8 cellular contexts compared by ENCODE assay signal in the genomic region with DNA sequence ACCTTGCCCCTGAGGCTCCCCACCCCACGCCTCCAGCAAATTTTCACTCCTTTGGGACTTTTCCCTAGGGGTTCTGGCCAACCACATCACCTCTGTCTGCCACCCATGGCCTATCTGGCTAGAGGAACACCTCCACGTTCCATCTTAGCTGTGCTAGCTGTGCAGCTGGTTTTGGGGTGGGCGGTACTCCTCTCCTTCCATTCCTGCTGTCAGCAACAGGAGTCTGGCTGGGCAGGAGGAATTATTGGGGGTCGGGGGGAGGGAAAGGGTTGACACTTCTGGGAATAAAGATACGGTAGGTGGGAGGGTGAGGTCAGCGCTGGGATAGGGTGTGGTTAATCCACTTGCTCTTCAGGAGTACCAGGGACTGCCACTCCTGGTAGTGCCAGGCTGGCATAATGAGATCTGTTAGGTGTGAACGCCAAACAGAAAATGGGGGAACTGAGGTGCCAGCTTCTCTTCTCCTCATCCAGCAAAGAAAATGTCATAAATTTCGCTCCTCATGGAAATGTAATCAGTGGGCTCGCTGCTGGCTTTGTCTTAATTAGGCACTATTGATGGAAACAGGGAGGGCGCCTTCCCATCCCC. TPM values are rescaled to one million over a fixed set of nuclear protein-coding genes. Genes with fewer than 3 reads are reported as not detected.
DNase-seq lines count a peak whose midpoint lies in the region; ATAC-seq and TF ChIP-seq lines count a peak whose summit lies in the region.

No MANE protein-coding gene starts in this region.

- H3K4me2 ChIP-seq in PC-3 (ENCODE audit: low read length) = peak overlapping the region; percentile 91

- peak overlapping the region; percentile 72 for H3K4me3 Mint-ChIP-seq in CD8-positive, alpha-beta T cell

- CTCF ChIA-PET in CD8-positive, alpha-beta T cell (lab: Charles Lee) = no interaction called here
- CTCF ChIA-PET in PC-3 (lab: Charles Lee) = no interaction called here

- no peak for ATAC-seq in CD8-positive, alpha-beta T cell
- ATAC-seq in PC-3 (no peak), HG02642 (IDR thresholded peaks at IDR 0.05; ENCODE audit: poor library complexity, unreplicated experiment) (no peak)

- WGBS in esophagus squamous epithelium, 2 donors = 5 to 20% methylated on average over 8 to 9 of the region's 10 CpGs
- 9 to 15% (median 9%) methylated on average over 10 of the region's 10 CpGs for WGBS in ovary, 3 donors

- peak overlapping the region; percentile 74 for H3K9ac ChIP-seq in PC-3 (ENCODE audit: low read length)

- TF ChIP-seq EP300 in ovary (IDR thresholded peaks at IDR 0.05) = no peak

- H3K4me3 ChIP-seq in CD8-positive, alpha-beta T cell (ENCODE audit: low read depth, low read length) = no peak overlapping the region
- peak overlapping the region; percentile 84 for H3K4me3 ChIP-seq in PC-3 (ENCODE audit: low read length)
- H3K4me3 ChIP-seq in esophagus squamous epithelium = peak overlapping the region; percentile 43 to 66 (median 56)
- peak overlapping the region; percentile 46 for H3K4me3 ChIP-seq in ovary

- TSS peak; percentile 64 for BruUV-seq in PC-3 (replicated peaks; lab: Mats Ljungman, UMichigan)

- no peaks in the 10 kb centered on the region for H3K36me3 ChIP-seq in CD8-positive, alpha-beta T cell (ENCODE audit: insufficient read depth, low read length)
- H3K36me3 ChIP-seq in PC-3 (ENCODE audit: low read depth, low read length) (no peaks in the 10 kb centered on the region), esophagus squamous epithelium (no peaks in the 10 kb centered on the region), ovary (no peaks in the 10 kb centered on the region)

- intact Hi-C loops in CD8-positive, alpha-beta T cell (cut with DNase I, micrococcal nuclease) = no loop called here
- intact Hi-C loops in PC-3 (cut with micrococcal nuclease) (no loop called here), esophagus squamous epithelium (cut with DNase I) (no loop called here), ovary (cut with DNase I) (no loop called here)

- H3K27me3 ChIP-seq in CD8-positive, alpha-beta T cell (ENCODE audit: insufficient read depth, low read length) = peaks cover 10% of the 10 kb centered on the region
- H3K27me3 ChIP-seq in PC-3 (ENCODE audit: low read length) (no peaks in the 10 kb centered on the region), esophagus squamous epithelium (peaks cover 0 to 93% (median 4%) of the 10 kb centered on the region in 4 donors), ovary (no peaks in the 10 kb centered on the region)

- no peak overlapping the region for H3K27ac ChIP-seq in CD8-positive, alpha-beta T cell (ENCODE audit: low read depth, low read length)
- H3K27ac ChIP-seq in PC-3 (ENCODE audit: low read length) (no peak overlapping the region), esophagus squamous epithelium (peak overlapping the region in 3 of 4 donors; percentile 8 to 66 (median 62)), ovary (no peak overlapping the region)

- POLR2A ChIA-PET in CD8-positive, alpha-beta T cell (lab: Charles Lee) = no interaction called here
- POLR2A ChIA-PET in PC-3 (lab: Charles Lee; ENCODE audit: unreplicated experiment) = no interaction called here

- H3K36me3 Mint-ChIP-seq in CD8-positive, alpha-beta T cell = no peaks in the 10 kb centered on the region

- H3K9me3 Mint-ChIP-seq in CD8-positive, alpha-beta T cell = no peaks in the 10 kb centered on the region

- H2AFZ ChIP-seq in PC-3 (ENCODE audit: low read length) = peak overlapping the region; percentile 99

- no peak for TF ChIP-seq CTCF in CD8-positive, alpha-beta T cell (IDR thresholded peaks at IDR 0.05)
- TF ChIP-seq CTCF in PC-3 (conservative IDR thresholded peaks at IDR 0.05; ENCODE audit: low read depth, low read length) (no peak), esophagus squamous epithelium (IDR thresholded peaks at IDR 0.05) (no peak), ovary (IDR thresholded peaks at IDR 0.05) (no peak)

- TF ChIP-seq POLR2A in esophagus squamous epithelium (IDR thresholded peaks at IDR 0.05) = no peak
- no peak for TF ChIP-seq POLR2A in ovary (IDR thresholded peaks at IDR 0.05)

- H3K9me3 ChIP-seq in CD8-positive, alpha-beta T cell (ENCODE audit: low read length) = no peaks in the 10 kb centered on the region
- no peaks in the 10 kb centered on the region for H3K9me3 ChIP-seq in PC-3 (ENCODE audit: low read length)
- H3K9me3 ChIP-seq in esophagus squamous epithelium = no peaks in the 10 kb centered on the region
- H3K9me3 ChIP-seq in ovary = no peaks in the 10 kb centered on the region

- H3K9me2 ChIP-seq in PC-3 (replicated peaks; ENCODE audit: low read length) = no peaks in the 10 kb centered on the region

- peaks cover 64% of the 10 kb centered on the region for H3K27me3 Mint-ChIP-seq in CD8-positive, alpha-beta T cell (ENCODE audit: low read depth)

- no peaks in the 10 kb centered on the region for H3F3A ChIP-seq in PC-3 (ENCODE audit: low read length, unreplicated experiment)

- no peaks in the 10 kb centered on the region for H4K20me1 ChIP-seq in PC-3 (ENCODE audit: low read length)

- no peak for DNase-seq in CD8-positive, alpha-beta T cell
- DNase-seq in PC-3 (no peak), esophagus squamous epithelium (lab: John Stamatoyannopoulos, UW) (no peak), ovary (no peak), NCI-H128 (lab: John Stamatoyannopoulos, UW; ENCODE audit: unreplicated experiment) (no peak), AG08395 (ENCODE audit: low spot score) (no peak), NCI-H2107 (lab: John Stamatoyannopoulos, UW) (no peak)

- H3K4me1 ChIP-seq in CD8-positive, alpha-beta T cell (ENCODE audit: insufficient read depth, low read length) = peaks cover 19% of the 10 kb centered on the region
- H3K4me1 ChIP-seq in PC-3 (ENCODE audit: insufficient read depth, low read length) (peaks cover 7% of the 10 kb centered on the region), esophagus squamous epithelium (peaks cover 9 to 24% (median 15%) of the 10 kb centered on the region in 3 donors), ovary (ENCODE audit: insufficient read depth) (peaks cover 3% of the 10 kb centered on the region)

- H3K4me1 Mint-ChIP-seq in CD8-positive, alpha-beta T cell (ENCODE audit: low read depth) = peaks cover 17% of the 10 kb centered on the region

- no peak overlapping the region for H3K27ac Mint-ChIP-seq in CD8-positive, alpha-beta T cell

- no peaks in the 10 kb centered on the region for H3K79me2 ChIP-seq in PC-3 (ENCODE audit: low read length)

RNA-seq across cellular contexts. Expression of a gene that starts 1.2 kb away (rescaled TPM):
- not detected for total RNA-seq in CD8-positive, alpha-beta T cell
- total RNA-seq in PC-3 (2014; rRNA removed) (0.62 and 0.92 TPM in 2 replicates), esophagus squamous epithelium (under 1 TPM in 3 of 4 donors, not detected in 1; under 0.01 to 0.04 (median 0.03) TPM), ovary (10 to 100 TPM in 1 of 7 donors, 1 to 10 TPM in 5, under 1 TPM in 1; 0.88 to 10.3 (median 2.7) TPM)
- polyA plus RNA-seq in ovary = 1 to 10 TPM; 1.0 to 2.5 TPM

RNA-seq across cellular contexts. Expression of a gene that starts 11.4 kb away (rescaled TPM):
- not detected for total RNA-seq in CD8-positive, alpha-beta T cell
- 4.9 and 7.7 TPM in 2 replicates for total RNA-seq in PC-3 (2014; rRNA removed)
- total RNA-seq in esophagus squamous epithelium = 1 to 10 TPM in 3 of 4 donors, under 1 TPM in 1; 0.70 to 2.7 (median 1.9) TPM
- 10 to 100 TPM in 1 of 7 donors, 1 to 10 TPM in 6; 1.6 to 11.7 (median 3.3) TPM for total RNA-seq in ovary
- 1 to 10 TPM; 5.1 to 5.9 TPM for polyA plus RNA-seq in ovary

RNA-seq across cellular contexts. Expression of a gene that starts 28.1 kb away (rescaled TPM):
- total RNA-seq in CD8-positive, alpha-beta T cell = 1 to 10 TPM; 5.2 to 6.6 TPM
- total RNA-seq in PC-3 (2014; rRNA removed) (18.0 and 22.6 TPM in 2 replicates), esophagus squamous epithelium (1 to 10 TPM; 3.5 to 6.0 (median 3.8) TPM), ovary (10 to 100 TPM in 1 of 7 donors, 1 to 10 TPM in 6; 1.1 to 10.1 (median 6.9) TPM)
- polyA plus RNA-seq in ovary = 1 to 10 TPM; 4.3 to 6.1 TPM

RNA-seq across cellular contexts. Expression of a gene that starts 29.1 kb away (rescaled TPM):
- 10 to 100 TPM; 22.3 to 25.3 TPM for total RNA-seq in CD8-positive, alpha-beta T cell
- total RNA-seq in PC-3 (2014; rRNA removed) = 2.0 and 3.4 TPM in 2 replicates
- 10 to 100 TPM; 26.6 to 35.1 (median 33.9) TPM for total RNA-seq in esophagus squamous epithelium
- total RNA-seq in ovary = 100 to 1,000 TPM in 1 of 7 donors, 10 to 100 TPM in 6; 16.3 to 124 (median 73.5) TPM
- polyA plus RNA-seq in ovary = 10 to 100 TPM; 29.7 to 43.7 TPM

Comparison
In these comparisons a context has a peak if more than half of its experiments do, and no peak if none do; other contexts are left out.
1. H3K27ac ChIP-seq: peak in esophagus squamous epithelium (3 of 4); none in CD8-positive, alpha-beta T cell (single experiment), PC-3 (single experiment) and ovary (0 of 2).